Comparison of ENCODE assay signal across 17 cellular contexts in the genomic region with DNA sequence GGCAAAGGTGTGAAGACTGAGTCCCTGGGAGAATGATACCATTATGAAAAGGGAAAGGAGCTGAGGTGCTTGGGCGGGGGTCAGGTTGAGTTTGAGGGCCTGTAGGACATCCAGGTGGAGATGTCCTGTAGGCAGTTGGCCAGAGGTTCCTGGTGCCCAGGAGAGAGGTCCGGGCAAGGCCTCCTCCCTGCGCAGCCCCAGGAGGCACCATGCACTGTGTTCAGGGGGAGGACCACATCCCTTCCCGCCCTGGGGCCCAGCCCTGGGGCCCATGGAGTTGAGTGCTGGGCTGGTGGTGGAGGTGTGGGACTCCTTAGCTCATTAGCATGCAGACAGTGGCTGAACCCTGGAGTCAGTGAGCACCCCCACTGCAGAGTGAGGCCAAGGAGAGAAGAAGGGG. TPM values are rescaled to one million over a fixed set of nuclear protein-coding genes. Genes with fewer than 3 reads are reported as not detected.
"Had no signal": no experiment of that assay in that cellular context is flagged by ENCODE, and none has a peak within 500 bp of the region (broad histone marks: within the 10 kb centered on the region; RNA-seq: fewer than 3 reads in every experiment).

No MANE protein-coding gene starts in this region.

- H3K4me1 ChIP-seq: ascending aorta, pancreas had no signal

- H3K4me3 ChIP-seq: ascending aorta, cardiac muscle cell, coronary artery, pancreas, thyroid gland had no signal

- H3K27ac Mint-ChIP-seq: activated CD8-positive, alpha-beta memory T cell treated with anti-CD3 and anti-CD28 coated beads, Interleukin-2, amount 10 ng/mL, durations not matched to agents 7 days and 5 days; activated naive CD8-positive, alpha-beta T cell treated with anti-CD3 and anti-CD28 coated beads for 36 hours; effector memory CD8-positive, alpha-beta T cell had no signal

- ATAC-seq: activated CD4-positive, CD25-positive, alpha-beta regulatory T cell treated with anti-CD3 and anti-CD28 coated beads, Interleukin-2, amount 50 U/mL, for 24 hours; activated CD8-positive, alpha-beta memory T cell treated with anti-CD3 and anti-CD28 coated beads, Interleukin-2, amount 10 ng/mL, durations not matched to agents 7 days and 5 days; activated T-cell treated with anti-CD3 and anti-CD28 coated beads, Interleukin-2, amount 50 U/mL, for 4 hours; effector memory CD8-positive, alpha-beta T cell had no signal

- H3K9me3 Mint-ChIP-seq: activated naive CD8-positive, alpha-beta T cell treated with anti-CD3 and anti-CD28 coated beads for 36 hours; activated T-cell treated with anti-CD3 and anti-CD28 coated beads, Interleukin-2, amount 50 U/mL, for 4 hours; effector memory CD8-positive, alpha-beta T cell had no signal

- H3K27me3 ChIP-seq: ascending aorta, pancreas, thyroid gland had no signal

- DNase-seq: activated CD8-positive, alpha-beta memory T cell treated with anti-CD3 and anti-CD28 coated beads, Interleukin-2, amount 10 ng/mL, durations not matched to agents 7 days and 5 days; activated effector memory CD4-positive, alpha-beta T cell treated with anti-CD3 and anti-CD28 coated beads, Interleukin-2, amount 50 U/mL, for 16 hours; activated naive CD8-positive, alpha-beta T cell treated with anti-CD3 and anti-CD28 coated beads for 36 hours; activated T-cell treated with anti-CD3 and anti-CD28 coated beads, Interleukin-2, amount 50 U/mL, for 4 hours; effector memory CD8-positive, alpha-beta T cell; erythroblast had no signal

- H3K36me3 Mint-ChIP-seq: activated CD8-positive, alpha-beta memory T cell treated with anti-CD3 and anti-CD28 coated beads, Interleukin-2, amount 10 ng/mL, durations not matched to agents 7 days and 5 days; activated naive CD8-positive, alpha-beta T cell treated with anti-CD3 and anti-CD28 coated beads for 36 hours had no signal

- H3K9me3 ChIP-seq: ascending aorta, pancreas, thyroid gland had no signal

- H3K4me3 Mint-ChIP-seq: activated CD8-positive, alpha-beta memory T cell treated with anti-CD3 and anti-CD28 coated beads, Interleukin-2, amount 10 ng/mL, durations not matched to agents 7 days and 5 days; activated naive CD8-positive, alpha-beta T cell treated with anti-CD3 and anti-CD28 coated beads for 36 hours; activated T-cell treated with anti-CD3 and anti-CD28 coated beads, Interleukin-2, amount 50 U/mL, for 4 hours; effector memory CD8-positive, alpha-beta T cell had no signal

- H3K36me3 ChIP-seq: ascending aorta, cardiac muscle cell, pancreas, thyroid gland had no signal

- H3K27ac ChIP-seq: ascending aorta, coronary artery, pancreas had no signal

RNA-seq across cellular contexts. Expression of gene FAIM2, which starts 5.6 kb away (rescaled TPM):
- total RNA-seq: lung microvascular endothelial cell, renal cortical epithelial cell had no signal

RNA-seq across cellular contexts. Expression of gene AQP2, which starts 41.2 kb away (rescaled TPM):
- total RNA-seq: activated CD8-positive, alpha-beta memory T cell treated with anti-CD3 and anti-CD28 coated beads, Interleukin-2, amount 10 ng/mL, durations not matched to agents 7 days and 5 days; activated naive CD8-positive, alpha-beta T cell treated with anti-CD3 and anti-CD28 coated beads for 36 hours; activated T-cell treated with anti-CD3 and anti-CD28 coated beads, Interleukin-2, amount 50 U/mL, for 4 hours; ascending aorta; cardiac muscle cell; lung microvascular endothelial cell; mucosa of gallbladder; T-helper 2 cell treated with Interferon-gamma antibody and Interleukin-4, amounts not matched to agents 100 ng/mL and 5 ng/mL, for 36 hours had no signal
- polyA plus RNA-seq: cardiac muscle cell, neural cell had no signal

RNA-seq across cellular contexts. Expression of gene AQP5, which starts 52.3 kb away (rescaled TPM):
- total RNA-seq: activated CD8-positive, alpha-beta memory T cell treated with anti-CD3 and anti-CD28 coated beads, Interleukin-2, amount 10 ng/mL, durations not matched to agents 7 days and 5 days; activated naive CD8-positive, alpha-beta T cell treated with anti-CD3 and anti-CD28 coated beads for 36 hours; activated T-cell treated with anti-CD3 and anti-CD28 coated beads, Interleukin-2, amount 50 U/mL, for 4 hours; ascending aorta; lung microvascular endothelial cell; renal cortical epithelial cell; T-helper 2 cell treated with Interferon-gamma antibody and Interleukin-4, amounts not matched to agents 100 ng/mL and 5 ng/mL, for 36 hours had no signal
- polyA plus RNA-seq: neural cell had no signal
